8 cellular contexts compared by ENCODE assay signal in genomic region chr5:73625905-73626811, GRCh38. TPM values are rescaled to one million over a fixed set of nuclear protein-coding genes. Genes with fewer than 3 reads are reported as not detected.
DNase-seq lines count a peak whose midpoint lies in the region; ATAC-seq and TF ChIP-seq lines count a peak whose summit lies in the region.

A gene with protein sequence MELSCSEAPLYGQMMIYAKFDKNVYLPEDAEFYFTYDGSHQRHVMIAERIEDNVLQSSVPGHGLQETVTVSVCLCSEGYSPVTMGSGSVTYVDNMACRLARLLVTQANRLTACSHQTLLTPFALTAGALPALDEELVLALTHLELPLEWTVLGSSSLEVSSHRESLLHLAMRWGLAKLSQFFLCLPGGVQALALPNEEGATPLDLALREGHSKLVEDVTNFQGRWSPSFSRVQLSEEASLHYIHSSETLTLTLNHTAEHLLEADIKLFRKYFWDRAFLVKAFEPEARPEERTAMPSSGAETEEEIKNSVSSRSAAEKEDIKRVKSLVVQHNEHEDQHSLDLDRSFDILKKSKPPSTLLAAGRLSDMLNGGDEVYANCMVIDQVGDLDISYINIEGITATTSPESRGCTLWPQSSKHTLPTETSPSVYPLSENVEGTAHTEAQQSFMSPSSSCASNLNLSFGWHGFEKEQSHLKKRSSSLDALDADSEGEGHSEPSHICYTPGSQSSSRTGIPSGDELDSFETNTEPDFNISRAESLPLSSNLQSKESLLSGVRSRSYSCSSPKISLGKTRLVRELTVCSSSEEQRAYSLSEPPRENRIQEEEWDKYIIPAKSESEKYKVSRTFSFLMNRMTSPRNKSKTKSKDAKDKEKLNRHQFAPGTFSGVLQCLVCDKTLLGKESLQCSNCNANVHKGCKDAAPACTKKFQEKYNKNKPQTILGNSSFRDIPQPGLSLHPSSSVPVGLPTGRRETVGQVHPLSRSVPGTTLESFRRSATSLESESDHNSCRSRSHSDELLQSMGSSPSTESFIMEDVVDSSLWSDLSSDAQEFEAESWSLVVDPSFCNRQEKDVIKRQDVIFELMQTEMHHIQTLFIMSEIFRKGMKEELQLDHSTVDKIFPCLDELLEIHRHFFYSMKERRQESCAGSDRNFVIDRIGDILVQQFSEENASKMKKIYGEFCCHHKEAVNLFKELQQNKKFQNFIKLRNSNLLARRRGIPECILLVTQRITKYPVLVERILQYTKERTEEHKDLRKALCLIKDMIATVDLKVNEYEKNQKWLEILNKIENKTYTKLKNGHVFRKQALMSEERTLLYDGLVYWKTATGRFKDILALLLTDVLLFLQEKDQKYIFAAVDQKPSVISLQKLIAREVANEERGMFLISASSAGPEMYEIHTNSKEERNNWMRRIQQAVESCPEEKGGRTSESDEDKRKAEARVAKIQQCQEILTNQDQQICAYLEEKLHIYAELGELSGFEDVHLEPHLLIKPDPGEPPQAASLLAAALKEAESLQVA (N-terminal part only) (plus strand): TSS chr5:73626196. CDS start chr5:73684852, 58,656 bp downstream.

- no peaks in the 10 kb centered on the region for H3K9me3 Mint-ChIP-seq in activated naive CD8-positive, alpha-beta T cell treated with anti-CD3 and anti-CD28 coated beads, Interleukin-2, amount 10 ng/mL, durations not matched to agents 7 days and 5 days
- H3K9me3 Mint-ChIP-seq in activated T-helper 1 cell treated with anti-CD3 and anti-CD28 coated beads, Interleukin-12 subunit alpha, Interleukin-12 subunit beta, Interleukin-2, Interleukin-4 antibody, amounts not matched to agents 30 ng/mL and 10 ng/mL and 1 ng/mL, durations not matched to agents 14 hours and 24 hours and 36 hours: no peaks in the 10 kb centered on the region

- peak within 1 kb of the TSS; percentile 43 for H3K4me3 Mint-ChIP-seq in activated naive CD8-positive, alpha-beta T cell treated with anti-CD3 and anti-CD28 coated beads, Interleukin-2, amount 10 ng/mL, durations not matched to agents 7 days and 5 days
- no peak within 1 kb of the TSS for H3K4me3 Mint-ChIP-seq in activated T-helper 1 cell treated with anti-CD3 and anti-CD28 coated beads, Interleukin-12 subunit alpha, Interleukin-12 subunit beta, Interleukin-2, Interleukin-4 antibody, amounts not matched to agents 30 ng/mL and 10 ng/mL and 1 ng/mL, durations not matched to agents 14 hours and 24 hours and 36 hours

- peak; percentile 73 for ATAC-seq in activated naive CD8-positive, alpha-beta T cell treated with anti-CD3 and anti-CD28 coated beads, Interleukin-2, amount 10 ng/mL, durations not matched to agents 7 days and 5 days (ENCODE audit: low read depth)
- peak; percentile 87 for ATAC-seq in Right ventricle myocardium inferior

- no peak within 1 kb of the TSS for H3K27ac Mint-ChIP-seq in activated naive CD8-positive, alpha-beta T cell treated with anti-CD3 and anti-CD28 coated beads, Interleukin-2, amount 10 ng/mL, durations not matched to agents 7 days and 5 days
- no peak within 1 kb of the TSS for H3K27ac Mint-ChIP-seq in activated T-helper 1 cell treated with anti-CD3 and anti-CD28 coated beads, Interleukin-12 subunit alpha, Interleukin-12 subunit beta, Interleukin-2, Interleukin-4 antibody, amounts not matched to agents 30 ng/mL and 10 ng/mL and 1 ng/mL, durations not matched to agents 14 hours and 24 hours and 36 hours

- no peaks in the 10 kb centered on the region for H3K36me3 Mint-ChIP-seq in activated naive CD8-positive, alpha-beta T cell treated with anti-CD3 and anti-CD28 coated beads, Interleukin-2, amount 10 ng/mL, durations not matched to agents 7 days and 5 days
- H3K36me3 Mint-ChIP-seq in activated T-helper 1 cell treated with anti-CD3 and anti-CD28 coated beads, Interleukin-12 subunit alpha, Interleukin-12 subunit beta, Interleukin-2, Interleukin-4 antibody, amounts not matched to agents 30 ng/mL and 10 ng/mL and 1 ng/mL, durations not matched to agents 14 hours and 24 hours and 36 hours (ENCODE audit: low read depth): no peaks in the 10 kb centered on the region

- H3K4me3 ChIP-seq in HEK293 (ENCODE audit: low read depth, low read length): peak within 1 kb of the TSS; percentile 57
- peak within 1 kb of the TSS; percentile 83 for H3K4me3 ChIP-seq in osteoblast (ENCODE audit: insufficient read depth, low read length)

- peaks cover 2% of the 10 kb centered on the region for H4K20me1 ChIP-seq in osteoblast (ENCODE audit: insufficient read depth, low read length)

- peak within 1 kb of the TSS; percentile 80 for H3K27ac ChIP-seq in HEK293 (ENCODE audit: extremely low read depth, low read depth, low read length)
- H3K27ac ChIP-seq in osteoblast (ENCODE audit: low read depth, low read length): no peak within 1 kb of the TSS

- peaks cover 25% of the 10 kb centered on the region for H3K4me1 ChIP-seq in HEK293 (ENCODE audit: control insufficient read depth, insufficient read depth, low read length)
- no peaks in the 10 kb centered on the region for H3K4me1 ChIP-seq in osteoblast (ENCODE audit: insufficient read depth, low read length)

- no peaks in the 10 kb centered on the region for H3K9me3 ChIP-seq in HEK293 (ENCODE audit: control insufficient read depth, insufficient read depth, low read depth, low read length)
- H3K9me3 ChIP-seq in osteoblast (ENCODE audit: low read depth, low read length): no peaks in the 10 kb centered on the region

- H3K4me2 ChIP-seq in osteoblast (ENCODE audit: insufficient read depth, low read length): peak within 1 kb of the TSS; percentile 90

- intact Hi-C loops in Right ventricle myocardium inferior (cut with DNase I): no loop called here
- intact Hi-C loops in activated T-helper 1 cell treated with anti-CD3 and anti-CD28 coated beads, Interleukin-12 subunit alpha, Interleukin-12 subunit beta, Interleukin-2, Interleukin-4 antibody, amounts not matched to agents 30 ng/mL and 10 ng/mL and 1 ng/mL, durations not matched to agents 14 hours and 24 hours and 36 hours (cut with micrococcal nuclease): no loop called here

- H3K4me1 Mint-ChIP-seq in activated naive CD8-positive, alpha-beta T cell treated with anti-CD3 and anti-CD28 coated beads, Interleukin-2, amount 10 ng/mL, durations not matched to agents 7 days and 5 days: peaks cover 2% of the 10 kb centered on the region
- H3K4me1 Mint-ChIP-seq in activated T-helper 1 cell treated with anti-CD3 and anti-CD28 coated beads, Interleukin-12 subunit alpha, Interleukin-12 subunit beta, Interleukin-2, Interleukin-4 antibody, amounts not matched to agents 30 ng/mL and 10 ng/mL and 1 ng/mL, durations not matched to agents 14 hours and 24 hours and 36 hours (ENCODE audit: low read depth): no peaks in the 10 kb centered on the region

- H3K36me3 ChIP-seq in HEK293 (ENCODE audit: control insufficient read depth in 2 of 2, insufficient read depth in 1 of 2, low read length in 2 of 2) (no peaks in the 10 kb centered on the region), osteoblast (ENCODE audit: insufficient read depth, low read length) (no peaks in the 10 kb centered on the region)

- peaks cover 75% of the 10 kb centered on the region for H3K27me3 Mint-ChIP-seq in activated naive CD8-positive, alpha-beta T cell treated with anti-CD3 and anti-CD28 coated beads, Interleukin-2, amount 10 ng/mL, durations not matched to agents 7 days and 5 days
- H3K27me3 Mint-ChIP-seq in activated T-helper 1 cell treated with anti-CD3 and anti-CD28 coated beads, Interleukin-12 subunit alpha, Interleukin-12 subunit beta, Interleukin-2, Interleukin-4 antibody, amounts not matched to agents 30 ng/mL and 10 ng/mL and 1 ng/mL, durations not matched to agents 14 hours and 24 hours and 36 hours (ENCODE audit: insufficient read depth): peaks cover 55% of the 10 kb centered on the region

- CTCF ChIA-PET in HEK293 (lab: Yijun Ruan, JAX): interaction anchor here (0.7 to 1.1 kb wide), 3 partner anchors 10 to 167 kb away, joined by 3 read pairs; no protein-coding TSS in a partner anchor

- peaks cover 50% of the 10 kb centered on the region for H3K79me2 ChIP-seq in osteoblast (ENCODE audit: insufficient read depth, low read length)

- POLR2A ChIA-PET in HEK293 (lab: Yijun Ruan, JAX): interaction anchor here (0.5 to 1.8 kb wide), 3 partner anchors 12 to 177 kb away, joined by 4 to 7 read pairs (median 5); no protein-coding TSS in a partner anchor
- POLR2A ChIA-PET in activated naive CD8-positive, alpha-beta T cell treated with anti-CD3 and anti-CD28 coated beads, Interleukin-2, amount 10 ng/mL, durations not matched to agents 7 days and 5 days (lab: Charles Lee): no interaction called here

- DNase-seq in EH (ENCODE audit: low read depth) (peak; percentile 72), NCI-H446 treated with DMSO at 0.1 percent for 48 hours (lab: John Stamatoyannopoulos, UW) (peak; percentile 35), Right ventricle myocardium inferior (ENCODE audit: missing footprints) (peak; percentile 71), osteoblast (ENCODE audit: insufficient read length, low spot score, missing footprints) (peak; percentile 97), cortex of kidney (lab: John Stamatoyannopoulos, UW) (no peak)
- peak; percentile 39 for DNase-seq in activated naive CD8-positive, alpha-beta T cell treated with anti-CD3 and anti-CD28 coated beads, Interleukin-2, amount 10 ng/mL, durations not matched to agents 7 days and 5 days
- no peak for DNase-seq in activated T-helper 1 cell treated with anti-CD3 and anti-CD28 coated beads, Interleukin-12 subunit alpha, Interleukin-12 subunit beta, Interleukin-2, Interleukin-4 antibody, amounts not matched to agents 30 ng/mL and 10 ng/mL and 1 ng/mL, durations not matched to agents 14 hours and 24 hours and 36 hours (ENCODE audit: low spot score)

- peak within 1 kb of the TSS; percentile 93 for H2AFZ ChIP-seq in osteoblast (ENCODE audit: low read length)

- TF ChIP-seq CTCF in HEK293 (tag by site-specific recombination; IDR thresholded peaks at IDR 0.05) (peak; percentile 70), osteoblast (IDR thresholded peaks at IDR 0.05; ENCODE audit: extremely low read depth, low read depth, low read length) (no peak)

- H3K27me3 ChIP-seq in osteoblast (ENCODE audit: insufficient read depth, low read length): no peaks in the 10 kb centered on the region

TF ChIP-seq in HEK293, 187 proteins besides CTCF, POLR2A, EP300 and RAD21 (continues in another document):
- TF ChIP-seq PRDM1 (tag by site-specific recombination; IDR thresholded peaks at IDR 0.05) (peak; percentile 20; the same call in 1 of the 2 replicates), ZNF341 (tag by site-specific recombination; IDR thresholded peaks at IDR 0.05; ENCODE audit: low read depth) (0 out of 2 replicates have a peak, but pooled peaks have one; percentile 7)

RNA-seq across cellular contexts. Expression of the gene that starts here (rescaled TPM):
- total RNA-seq in activated naive CD8-positive, alpha-beta T cell treated with anti-CD3 and anti-CD28 coated beads, Interleukin-2, amount 10 ng/mL, durations not matched to agents 7 days and 5 days: under 1 TPM in 1 of 2 experiments, not detected in 1; 0.14 TPM
- 1.9 TPM for total RNA-seq in Right ventricle myocardium inferior
- total RNA-seq in osteoblast: 56.9 and 64.4 TPM in 2 replicates
- 0.03 and 0.29 TPM in 2 replicates for total RNA-seq in activated T-helper 1 cell treated with anti-CD3 and anti-CD28 coated beads, Interleukin-12 subunit alpha, Interleukin-12 subunit beta, Interleukin-2, Interleukin-4 antibody, amounts not matched to agents 30 ng/mL and 10 ng/mL and 1 ng/mL, durations not matched to agents 14 hours and 24 hours and 36 hours

Comparison
In these comparisons a context has a peak if more than half of its experiments do, and no peak if none do; other contexts are left out.
1. RNA of the gene that starts here (total RNA-seq): 56.9 to 64.4 TPM in osteoblast; 1.9 TPM in Right ventricle myocardium inferior (single experiment), 0.14 TPM in activated naive CD8-positive, alpha-beta T cell treated with anti-CD3 and anti-CD28 coated beads, Interleukin-2, amount 10 ng/mL, durations not matched to agents 7 days and 5 days and 0.03 to 0.29 TPM in activated T-helper 1 cell treated with anti-CD3 and anti-CD28 coated beads, Interleukin-12 subunit alpha, Interleukin-12 subunit beta, Interleukin-2, Interleukin-4 antibody, amounts not matched to agents 30 ng/mL and 10 ng/mL and 1 ng/mL, durations not matched to agents 14 hours and 24 hours and 36 hours; every median in the first group is over 10 times any median in the second.
2. Peak in DNase-seq and ATAC-seq in activated naive CD8-positive, alpha-beta T cell treated with anti-CD3 and anti-CD28 coated beads, Interleukin-2, amount 10 ng/mL, durations not matched to agents 7 days and 5 days; RNA of the gene not detected or under 1 TPM.
3. DNase-seq: peak in EH (single experiment), NCI-H446 treated with DMSO at 0.1 percent for 48 hours (single experiment), Right ventricle myocardium inferior (single experiment) and osteoblast (single experiment); none in activated T-helper 1 cell treated with anti-CD3 and anti-CD28 coated beads, Interleukin-12 subunit alpha, Interleukin-12 subunit beta, Interleukin-2, Interleukin-4 antibody, amounts not matched to agents 30 ng/mL and 10 ng/mL and 1 ng/mL, durations not matched to agents 14 hours and 24 hours and 36 hours (single experiment) and cortex of kidney (single experiment).